Comparison of ENCODE assay signal across 9 cellular contexts in genomic region chr2:43343573-43344304, GRCh38.
DNase-seq lines count a peak whose midpoint lies in the region; ATAC-seq and TF ChIP-seq lines count a peak whose summit lies in the region.
"Had no signal": no experiment of that assay in that cellular context is flagged by ENCODE, and none has a peak within 500 bp of the region (broad histone marks: within the 10 kb centered on the region; RNA-seq: fewer than 3 reads in every experiment).

No MANE protein-coding gene starts in this region.

- H3K4me3 ChIP-seq in mucosa of descending colon (no peak overlapping the region), urinary bladder (ENCODE audit: low read depth, low read length) (no peak overlapping the region)

- WGBS in urinary bladder: 16% methylated on average over 5 of the region's 5 CpGs

- peak; percentile 31 for ATAC-seq in esophagus mucosa
- peak; percentile 45 for ATAC-seq in mucosa of descending colon

- TF ChIP-seq CTCF in mucosa of descending colon (IDR thresholded peaks at IDR 0.05) (no peak), GM13977 (IDR thresholded peaks at IDR 0.05; ENCODE audit: extremely low read depth, insufficient read depth, missing control alignments) (no peak)

- H3K4me1 ChIP-seq in mucosa of descending colon (ENCODE audit: low read depth) (peaks cover 26% of the 10 kb centered on the region), urinary bladder (ENCODE audit: insufficient read depth) (peaks cover 1% of the 10 kb centered on the region)

- no peaks in the 10 kb centered on the region for H3K9me3 ChIP-seq in mucosa of descending colon

- in situ Hi-C loops in GM13977 (cut with MboI; ENCODE audit: low pct_unique_long_range_greater_than_20kb, low sequenced_read_pairs, unreplicated experiment): no loop called here

- H3K27ac ChIP-seq in urinary bladder (ENCODE audit: low read depth): peak overlapping the region; percentile 62

- intact Hi-C loops in mucosa of descending colon (cut with DNase I, micrococcal nuclease): no loop called here

- DNase-seq in NCI-H1092 treated with DMSO at 0.1 percent for 48 hours (lab: John Stamatoyannopoulos, UW) (peak; percentile 3), NCI-H1092 (lab: John Stamatoyannopoulos, UW) (no peak), mucosa of descending colon (peak in 1 of 3 donors; percentile 78), GM13977 (ENCODE audit: low spot score) (no peak), activated gamma-delta T cell treated with Interleukin-2 at 50 U/mL for 16 hours (no peak), NCI-H526 treated with DMSO at 0.1 percent for 48 hours (lab: John Stamatoyannopoulos, UW) (no peak)
- DNase-seq: nephron progenitor cell had no signal

- H3K36me3 ChIP-seq in mucosa of descending colon (ENCODE audit: low read depth) (no peaks in the 10 kb centered on the region), urinary bladder (ENCODE audit: insufficient read depth) (no peaks in the 10 kb centered on the region)
